28 cellular contexts compared by ENCODE assay signal in the genomic region with DNA sequence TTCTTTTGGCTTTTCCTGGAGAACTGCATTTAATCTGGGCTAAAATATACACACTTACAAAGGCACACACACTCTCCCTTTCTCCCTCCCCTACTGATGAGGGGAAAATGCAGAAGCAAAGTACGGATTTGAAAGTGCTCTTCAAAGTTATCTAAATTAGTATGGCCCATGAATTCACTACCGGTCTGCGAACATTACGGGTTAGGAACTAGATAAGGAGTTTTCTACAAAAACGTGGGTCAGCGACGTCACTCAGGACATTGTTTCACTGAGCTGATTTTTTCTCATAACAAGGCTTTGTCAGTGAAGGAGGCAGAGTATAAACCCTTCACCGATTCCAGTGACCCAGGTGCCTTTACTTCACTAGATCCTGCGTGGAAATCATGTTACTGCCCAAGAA. TPM values are rescaled to one million over a fixed set of nuclear protein-coding genes. Genes with fewer than 3 reads are reported as not detected.
DNase-seq lines count a peak whose midpoint lies in the region; ATAC-seq and TF ChIP-seq lines count a peak whose summit lies in the region.
"Had no signal": no experiment of that assay in that cellular context is flagged by ENCODE, and none has a peak within 500 bp of the region (broad histone marks: within the 10 kb centered on the region; RNA-seq: fewer than 3 reads in every experiment).

No MANE protein-coding gene starts in this region.

- no peak for TF ChIP-seq CTCF in OCI-LY7 (conservative IDR thresholded peaks at IDR 0.05; ENCODE audit: low read length)

- no peaks in the 10 kb centered on the region for H3K9me2 ChIP-seq in OCI-LY7 (ENCODE audit: insufficient read depth, low read length)

- H3K9me3 Mint-ChIP-seq in activated T-cell treated with anti-CD3 and anti-CD28 coated beads, Interleukin-2, amount 50 U/mL, for 72 hours = no peaks in the 10 kb centered on the region
- H3K9me3 Mint-ChIP-seq: activated naive CD4-positive, alpha-beta T cell treated with anti-CD3 and anti-CD28 coated beads, Interleukin-2, amount 50 U/mL, for 24 hours; activated T-cell treated with anti-CD3 and anti-CD28 coated beads, Interleukin-2, amount 50 U/mL, for 24 hours; nephron had no signal

- ATAC-seq in activated T-cell treated with anti-CD3 and anti-CD28 coated beads, Interleukin-2, amount 50 U/mL, for 72 hours (replicated peaks in 1 of 2) = no peak
- no peak for ATAC-seq in HG03280 (IDR thresholded peaks at IDR 0.05; ENCODE audit: unreplicated experiment)
- ATAC-seq: GM12878; stimulated activated naive CD8-positive, alpha-beta T cell treated with anti-CD3 and anti-CD28 coated beads, Interleukin-15, Interleukin-2, amounts not matched to agents 100 U/mL and 50 U/mL, for 24 hours; T-helper 17 cell; upper lobe of right lung had no signal

- H3K27me3 ChIP-seq in muscle layer of colon (ENCODE audit: control insufficient read depth in 1 of 2, insufficient read depth in 2 of 2, low read length in 2 of 2) (no peaks in the 10 kb centered on the region), stomach smooth muscle (ENCODE audit: control insufficient read depth in 1 of 2, insufficient read depth in 2 of 2, low read length in 2 of 2) (no peaks in the 10 kb centered on the region), SJCRH30 (no peaks in the 10 kb centered on the region)
- H3K27me3 ChIP-seq: BE2C, ovary, right atrium auricular region, upper lobe of right lung had no signal

- H3K4me3 Mint-ChIP-seq in activated T-cell treated with anti-CD3 and anti-CD28 coated beads, Interleukin-2, amount 50 U/mL, for 72 hours = no peak overlapping the region
- H3K4me3 Mint-ChIP-seq: activated naive CD4-positive, alpha-beta T cell treated with anti-CD3 and anti-CD28 coated beads, Interleukin-2, amount 50 U/mL, for 24 hours; activated T-cell treated with anti-CD3 and anti-CD28 coated beads, Interleukin-2, amount 50 U/mL, for 24 hours; nephron; T-helper 17 cell had no signal

- H3K9me3 ChIP-seq in OCI-LY7 (ENCODE audit: low read length) = no peaks in the 10 kb centered on the region
- H3K9me3 ChIP-seq in muscle layer of colon (ENCODE audit: low read length) = no peaks in the 10 kb centered on the region
- H3K9me3 ChIP-seq in stomach smooth muscle (ENCODE audit: control insufficient read depth in 2 of 2, low read length in 2 of 2) = no peaks in the 10 kb centered on the region
- H3K9me3 ChIP-seq in SJCRH30 (replicated peaks) = no peaks in the 10 kb centered on the region
- H3K9me3 ChIP-seq: BE2C, HAP-1, ovary, right atrium auricular region, upper lobe of right lung had no signal

- H3K79me2 ChIP-seq in OCI-LY7 (ENCODE audit: insufficient read depth, low read depth, low read length) = no peaks in the 10 kb centered on the region

- H3K27ac Mint-ChIP-seq in activated T-cell treated with anti-CD3 and anti-CD28 coated beads, Interleukin-2, amount 50 U/mL, for 72 hours = peak overlapping the region; percentile 47
- H3K27ac Mint-ChIP-seq: nephron had no signal

- H3K27me3 Mint-ChIP-seq in activated T-cell treated with anti-CD3 and anti-CD28 coated beads, Interleukin-2, amount 50 U/mL, for 72 hours (ENCODE audit: low read depth) = no peaks in the 10 kb centered on the region
- H3K27me3 Mint-ChIP-seq: activated naive CD4-positive, alpha-beta T cell treated with anti-CD3 and anti-CD28 coated beads, Interleukin-2, amount 50 U/mL, for 24 hours; activated T-cell treated with anti-CD3 and anti-CD28 coated beads, Interleukin-2, amount 50 U/mL, for 24 hours; T-helper 17 cell had no signal

- H4K20me1 ChIP-seq in OCI-LY7 (ENCODE audit: insufficient read depth, low read length) = no peaks in the 10 kb centered on the region

- H3K4me1 ChIP-seq in OCI-LY7 (ENCODE audit: insufficient read depth, low read length, poor library complexity, severe bottlenecking) (peaks cover 67% of the 10 kb centered on the region), muscle layer of colon (ENCODE audit: insufficient read depth, low read length) (peaks cover 46% of the 10 kb centered on the region), stomach smooth muscle (ENCODE audit: control insufficient read depth, insufficient read depth, low read length) (peaks cover 47% of the 10 kb centered on the region), SJCRH30 (no peaks in the 10 kb centered on the region)
- H3K4me1 ChIP-seq: BE2C, HAP-1 had no signal

- H3K36me3 ChIP-seq in OCI-LY7 (ENCODE audit: insufficient read depth, low read length) = peaks cover 7% of the 10 kb centered on the region; the same call in 1 of the 2 replicates
- peaks cover 43% of the 10 kb centered on the region for H3K36me3 ChIP-seq in muscle layer of colon (ENCODE audit: insufficient read depth, low read length)
- peaks cover 24 to 33% of the 10 kb centered on the region in 2 donors for H3K36me3 ChIP-seq in stomach smooth muscle (ENCODE audit: control insufficient read depth in 2 of 2, insufficient read depth in 2 of 2, low read length in 2 of 2)
- peaks cover 5% of the 10 kb centered on the region for H3K36me3 ChIP-seq in SJCRH30
- H3K36me3 ChIP-seq: BE2C, ovary had no signal

- H3K4me2 ChIP-seq in OCI-LY7 (ENCODE audit: low read length) = peak overlapping the region; percentile 55

- H3K4me3 ChIP-seq in OCI-LY7 (ENCODE audit: low read depth, low read length, poor library complexity, severe bottlenecking) = no peak overlapping the region
- no peak overlapping the region for H3K4me3 ChIP-seq in muscle layer of colon (ENCODE audit: low read depth in 1 of 2, low read length in 2 of 2)
- no peak overlapping the region for H3K4me3 ChIP-seq in stomach smooth muscle (ENCODE audit: low read length in 2 of 2)
- H3K4me3 ChIP-seq in SJCRH30 = no peak overlapping the region
- H3K4me3 ChIP-seq: GM12878, HAP-1, ovary, right atrium auricular region, upper lobe of right lung had no signal

- DNase-seq in activated T-cell treated with anti-CD3 and anti-CD28 coated beads, Interleukin-2, amount 50 U/mL, for 72 hours = no peak
- no peak for DNase-seq in activated T-cell treated with anti-CD3 and anti-CD28 coated beads, Interleukin-2, amount 50 U/mL, for 48 hours
- DNase-seq in OCI-LY7 (ENCODE audit: low spot score) (no peak), posterior cingulate gyrus (no peak), SJCRH30 (no peak)
- DNase-seq: activated CD4-positive, alpha-beta T cell treated with anti-CD3 and anti-CD28 coated beads for 1 hour; activated T-cell treated with anti-CD3 and anti-CD28 coated beads, Interleukin-2, amount 50 U/mL, for 24 hours; BE2C; cerebellar nuclear complex; head of caudate nucleus; Kasumi-1; mesendoderm; NCI-H1694 treated with DMSO at 0.1 percent for 48 hours; NCI-H69; stimulated activated CD4-positive, alpha-beta T cell treated with anti-CD3 and anti-CD28 coated beads, Interleukin-12 subunit alpha, Interleukin-12 subunit beta, amount 100 ng/mL, for 4 hours; stimulated activated CD4-positive, alpha-beta T cell treated with anti-CD3 and anti-CD28 coated beads, Interleukin-4, amount 100 ng/mL, for 24 hours; stimulated activated naive CD8-positive, alpha-beta T cell treated with anti-CD3 and anti-CD28 coated beads, Interleukin-15, Interleukin-2, amounts not matched to agents 100 U/mL and 50 U/mL, for 24 hours; T-helper 17 cell; upper lobe of right lung had no signal

- H3K4me1 Mint-ChIP-seq in activated T-cell treated with anti-CD3 and anti-CD28 coated beads, Interleukin-2, amount 50 U/mL, for 72 hours (ENCODE audit: low read depth) = peaks cover 24% of the 10 kb centered on the region
- H3K4me1 Mint-ChIP-seq: nephron had no signal

- BruUV-seq in OCI-LY7 (replicated peaks; lab: Mats Ljungman, UMichigan) = no TSS peak

- H2AFZ ChIP-seq in OCI-LY7 (ENCODE audit: low read length) = peak overlapping the region; percentile 52; the same call in 1 of the 2 replicates

- H3K36me3 Mint-ChIP-seq in activated T-cell treated with anti-CD3 and anti-CD28 coated beads, Interleukin-2, amount 50 U/mL, for 72 hours (ENCODE audit: insufficient read depth in 2 of 2) = peaks cover 2 to 3% of the 10 kb centered on the region in 2 donors

- intact Hi-C loops in OCI-LY7 (cut with micrococcal nuclease; ENCODE audit: unreplicated experiment) (loop anchor here (5.0 kb wide), 1 partner anchor 894 kb away; a partner anchor contains a TSS), posterior cingulate gyrus (cut with DNase I) (no loop called here)

- H3K27ac ChIP-seq in OCI-LY7 (ENCODE audit: low read depth, low read length, poor library complexity, severe bottlenecking) (no peak overlapping the region), muscle layer of colon (ENCODE audit: low read depth, low read length) (peak overlapping the region; percentile 59), stomach smooth muscle (ENCODE audit: low read length) (peak overlapping the region; percentile 88), SJCRH30 (no peak overlapping the region)
- H3K27ac ChIP-seq: ovary, upper lobe of right lung had no signal

- no peak overlapping the region for H3K9ac ChIP-seq in muscle layer of colon (ENCODE audit: low read length)
- H3K9ac ChIP-seq in stomach smooth muscle (ENCODE audit: low read length in 2 of 2) = no peak overlapping the region

- POLR2A ChIA-PET in OCI-LY7 (lab: Charles Lee) = no interaction called here

- CTCF ChIA-PET in OCI-LY7 (lab: Charles Lee; ENCODE audit: unreplicated experiment) = interaction anchor here (1.8 kb wide), 1 partner anchor 14 kb away, joined by 4 read pairs; no protein-coding TSS in a partner anchor

RNA-seq across cellular contexts. Expression of a gene that starts 47.3 kb away (rescaled TPM):
- total RNA-seq in activated T-cell treated with anti-CD3 and anti-CD28 coated beads, Interleukin-2, amount 50 U/mL, for 72 hours = 10 to 100 TPM; 29.4 to 32.2 TPM
- 40.0 and 50.1 TPM in 2 replicates for total RNA-seq in OCI-LY7 (2014; rRNA removed; shearing (Covaris generic))
- total RNA-seq in OCI-LY7 (2022) = 32.8 and 33.6 TPM in 2 replicates
- 33.4 and 37.6 TPM in 2 replicates for total RNA-seq in SJCRH30 (2014; rRNA removed; shearing (Covaris generic))

RNA-seq across cellular contexts. Expression of a gene that starts 47.4 kb away (rescaled TPM):
- 10 to 100 TPM; 35.2 to 40.6 TPM for total RNA-seq in activated T-cell treated with anti-CD3 and anti-CD28 coated beads, Interleukin-2, amount 50 U/mL, for 72 hours
- 19.2 and 24.4 TPM in 2 replicates for total RNA-seq in OCI-LY7 (2014; rRNA removed; shearing (Covaris generic))
- total RNA-seq in OCI-LY7 (2022) = 33.3 and 33.7 TPM in 2 replicates
- total RNA-seq in SJCRH30 (2014; rRNA removed; shearing (Covaris generic)) = 48.5 and 50.7 TPM in 2 replicates

Comparison
In these comparisons a context has a peak if more than half of its experiments do, and no peak if none do; other contexts are left out.
1. H3K27ac ChIP-seq: peak in muscle layer of colon (single experiment) and stomach smooth muscle (single experiment); none in OCI-LY7 (single experiment) and SJCRH30 (single experiment).